In the genomic region with DNA sequence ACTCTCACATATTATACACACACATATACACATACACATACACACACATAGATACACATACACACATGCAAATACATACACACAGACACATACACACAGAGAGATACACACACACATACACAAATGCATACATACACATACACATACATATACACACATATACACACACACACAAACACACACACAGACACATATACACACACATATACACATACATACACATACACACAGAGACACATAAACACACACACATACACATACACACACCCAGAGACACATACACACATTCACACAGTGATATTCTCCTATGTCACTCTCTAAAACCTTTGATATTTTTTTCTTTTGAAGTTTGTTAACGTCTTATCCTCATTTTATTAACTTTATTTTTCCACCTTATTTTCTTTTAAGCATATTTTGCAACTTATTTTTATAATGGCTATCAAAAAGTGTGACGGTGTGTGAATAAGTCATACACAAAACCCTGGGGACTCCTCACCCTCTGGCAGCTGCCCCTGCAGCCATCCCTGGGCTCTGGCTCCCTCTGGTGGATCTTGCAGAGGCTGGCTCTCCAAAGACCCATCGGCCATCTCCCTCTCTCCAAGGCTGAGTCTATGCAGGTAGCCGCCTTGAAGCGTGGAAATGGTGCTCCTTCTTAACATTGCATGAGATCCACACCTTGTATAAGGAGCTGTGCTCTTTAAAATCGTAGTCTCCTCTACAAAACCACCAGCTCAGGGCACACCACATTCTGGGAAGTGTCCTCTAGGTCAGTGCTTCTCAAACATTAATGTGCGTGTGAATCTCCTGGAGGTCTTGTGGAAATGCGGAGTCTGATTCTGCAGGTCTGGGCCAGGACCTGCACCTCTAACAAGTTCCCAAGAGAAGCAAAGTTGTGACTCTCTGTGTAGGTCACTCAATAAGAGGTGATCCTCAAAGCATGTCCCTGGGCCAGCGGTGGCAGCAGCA, we compare ENCODE assay signal across 8 cellular contexts. TPM values are rescaled to one million over a fixed set of nuclear protein-coding genes. Genes with fewer than 3 reads are reported as not detected.
DNase-seq lines count a peak whose midpoint lies in the region; ATAC-seq and TF ChIP-seq lines count a peak whose summit lies in the region.

No MANE protein-coding gene starts in this region.

- H3K36me3 ChIP-seq in SK-N-SH (replicated peaks in 1 of 2; ENCODE audit: control insufficient read depth in 1 of 2, insufficient read depth in 2 of 2, low read length in 1 of 2) (no peaks in the 10 kb centered on the region), gastrocnemius medialis (no peaks in the 10 kb centered on the region)

- H3K79me2 ChIP-seq in SK-N-SH (ENCODE audit: insufficient read depth): no peaks in the 10 kb centered on the region

- ATAC-seq in GM18867 (IDR thresholded peaks at IDR 0.05; ENCODE audit: unreplicated experiment): peak; percentile 71
- ATAC-seq in gastrocnemius medialis: peak in 1 of 2 donors; percentile 77

- POLR2A ChIA-PET in SK-N-SH (lab: Yijun Ruan, JAX): no interaction called here

- intact Hi-C loops in gastrocnemius medialis (cut with DNase I; ENCODE audit: low total_unique reads): loop anchor here (5.0 kb wide), 1 partner anchor 406 kb away; no protein-coding TSS in a partner anchor

- no peak overlapping the region for H3K4me2 ChIP-seq in SK-N-SH

- WGBS in SK-N-SH (ENCODE audit: low lambda C conversion rate): 39% methylated on average over 7 of the region's 9 CpGs

- no peak overlapping the region for H3K9ac ChIP-seq in SK-N-SH

- TF ChIP-seq EP300 in SK-N-SH (IDR thresholded peaks at IDR 0.05; ENCODE audit: borderline replicate concordance in 1 of 2, low read depth in 1 of 2, low read length in 1 of 2): no peak

- H3K27ac ChIP-seq in SK-N-SH (ENCODE audit: low read depth in 2 of 2, low read length in 1 of 2): no peak overlapping the region
- no peak overlapping the region for H3K27ac ChIP-seq in gastrocnemius medialis

- H3K27me3 ChIP-seq in SK-N-SH (ENCODE audit: insufficient read depth) (no peaks in the 10 kb centered on the region), gastrocnemius medialis (no peaks in the 10 kb centered on the region)

- peak; percentile 92 for TF ChIP-seq RAD21 in SK-N-SH (IDR thresholded peaks at IDR 0.05; ENCODE audit: low read length)

- no peak overlapping the region for H2AFZ ChIP-seq in SK-N-SH (ENCODE audit: low read depth)

- H3K4me3 ChIP-seq in AG10803 (ENCODE audit: low read length) (no peak overlapping the region), LNCaP clone FGC (ENCODE audit: low read depth, low read length) (no peak overlapping the region), SK-N-SH (ENCODE audit: low read depth in 2 of 2, low read length in 1 of 2) (peak overlapping the region in 1 of 2 experiments; percentile 45; a peak in 1 of 4 replicates), gastrocnemius medialis (no peak overlapping the region)

- DNase-seq in AG10803 (ENCODE audit: low read depth): peak; percentile 62
- no peak for DNase-seq in LNCaP clone FGC (ENCODE audit: low read depth)
- peak; percentile 79 for DNase-seq in SK-N-SH
- DNase-seq in anterior cingulate cortex (lab: John Stamatoyannopoulos, UW): peak in 55 of 58 donors; percentile 5 to 82 (median 54)
- peak; percentile 63 for DNase-seq in hepatic stellate cell (ENCODE audit: low spot score)
- peak; percentile 13 to 28 for DNase-seq in gastrocnemius medialis
- DNase-seq in OCI-M2 (lab: John Stamatoyannopoulos, UW; ENCODE audit: unreplicated experiment): no peak

- in situ Hi-C loops in gastrocnemius medialis (cut with MboI; ENCODE audit: low sequenced_read_pairs in 4 of 4): no loop called here

- H3K9me2 ChIP-seq in SK-N-SH: no peaks in the 10 kb centered on the region

- TF ChIP-seq CTCF in AG10803 (conservative IDR thresholded peaks at IDR 0.05; ENCODE audit: low read length) (peak; percentile 95), LNCaP clone FGC (IDR thresholded peaks at IDR 0.05; ENCODE audit: control insufficient read depth, extremely low read depth, insufficient read depth) (peak; percentile 94), SK-N-SH (IDR thresholded peaks at IDR 0.05) (peak; percentile 80), gastrocnemius medialis (IDR thresholded peaks at IDR 0.05 in 4 of 5, conservative IDR thresholded peaks at IDR 0.05 in 1 of 5) (peak; percentile 37 to 70 (median 57))

- no peak for TF ChIP-seq POLR2A in gastrocnemius medialis (IDR thresholded peaks at IDR 0.05)

- H3K4me1 ChIP-seq in SK-N-SH (ENCODE audit: control insufficient read depth in 1 of 2, insufficient read depth in 2 of 2, low read depth in 1 of 2, low read length in 1 of 2) (no peaks in the 10 kb centered on the region), gastrocnemius medialis (no peaks in the 10 kb centered on the region)

- no peaks in the 10 kb centered on the region for H4K20me1 ChIP-seq in SK-N-SH (ENCODE audit: insufficient read depth)

- CTCF ChIA-PET in SK-N-SH (lab: Yijun Ruan, JAX): interaction anchor here (0.6 to 2.5 kb wide), 23 partner anchors 9 to 410 kb away, joined by 3 to 42 read pairs (median 4); a partner anchor contains a TSS

- H3K9me3 ChIP-seq in SK-N-SH: no peaks in the 10 kb centered on the region
- H3K9me3 ChIP-seq in gastrocnemius medialis: no peaks in the 10 kb centered on the region

- no peaks in the 10 kb centered on the region for H3F3A ChIP-seq in SK-N-SH (replicated peaks; ENCODE audit: insufficient read depth)

TF ChIP-seq in SK-N-SH, 30 proteins besides CTCF, POLR2A, EP300 and RAD21:
- TF ChIP-seq MXI1 (IDR thresholded peaks at IDR 0.05; ENCODE audit: low read depth, low read length) (no peak), SMC3 (IDR thresholded peaks at IDR 0.05; ENCODE audit: low read depth, low read length) (peak; percentile 85), JUND (IDR thresholded peaks at IDR 0.05) (no peak), FOXJ3 (CRISPR knock-in tag; IDR thresholded peaks at IDR 0.05) (no peak), FOSL2 (IDR thresholded peaks at IDR 0.05; ENCODE audit: borderline replicate concordance, low read depth) (no peak), NRF1 (IDR thresholded peaks at IDR 0.05; ENCODE audit: low read depth, low read length) (no peak)
TF ChIP-seq in SK-N-SH: peak in this region for 1.

RNA-seq across cellular contexts. Expression of a gene that starts 4.1 kb away (rescaled TPM):
- polyA plus RNA-seq in SK-N-SH (2012; rRNA removed): not detected in 2 replicates
- not detected in 2 replicates for polyA plus RNA-seq in SK-N-SH (2012; cell fraction: cytosol; rRNA removed)
- not detected in 2 replicates for polyA plus RNA-seq in SK-N-SH (2012; cell fraction: nucleus; rRNA removed)
- not detected for total RNA-seq in gastrocnemius medialis

Comparison
In these comparisons a context has a peak if more than half of its experiments do, and no peak if none do; other contexts are left out.
1. DNase-seq: peak in AG10803 (single experiment), SK-N-SH (single experiment), anterior cingulate cortex (55 of 58), hepatic stellate cell (single experiment) and gastrocnemius medialis (2 of 2); none in LNCaP clone FGC (single experiment) and OCI-M2 (single experiment).
2. Peak in every context shown above with its lines, with median percentiles within 50 percentile points of each other: CTCF ChIP-seq.